Comparison of ENCODE assay signal across 1 cellular context in the genomic region with DNA sequence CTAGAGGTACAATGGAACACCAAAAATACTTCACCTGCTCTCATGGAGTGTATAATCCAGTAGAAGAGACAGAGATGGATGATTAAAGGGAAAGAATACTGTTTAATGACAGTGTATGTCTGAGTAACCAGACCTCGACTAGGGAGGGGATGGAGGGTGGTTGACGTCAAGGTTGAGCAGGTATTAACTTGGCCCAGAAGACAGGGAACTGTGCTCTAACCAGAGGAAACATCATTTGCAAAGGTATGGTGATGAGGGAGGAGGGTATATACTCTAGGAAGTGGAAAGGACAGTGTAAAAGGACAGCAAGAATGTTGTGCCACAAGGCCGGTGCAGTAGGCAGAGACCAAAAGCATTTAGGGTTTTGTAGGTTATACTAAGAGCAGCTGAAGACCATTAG.
TF ChIP-seq lines count a peak whose summit lies in the region.

No MANE protein-coding gene starts in this region.

TF ChIP-seq in SK-N-SH treated with all-trans-retinoic acid at 6 μM for 48 hours, 23 proteins besides CTCF, POLR2A, EP300 and RAD21 (continued from another document):
- TF ChIP-seq, protein P1, sequence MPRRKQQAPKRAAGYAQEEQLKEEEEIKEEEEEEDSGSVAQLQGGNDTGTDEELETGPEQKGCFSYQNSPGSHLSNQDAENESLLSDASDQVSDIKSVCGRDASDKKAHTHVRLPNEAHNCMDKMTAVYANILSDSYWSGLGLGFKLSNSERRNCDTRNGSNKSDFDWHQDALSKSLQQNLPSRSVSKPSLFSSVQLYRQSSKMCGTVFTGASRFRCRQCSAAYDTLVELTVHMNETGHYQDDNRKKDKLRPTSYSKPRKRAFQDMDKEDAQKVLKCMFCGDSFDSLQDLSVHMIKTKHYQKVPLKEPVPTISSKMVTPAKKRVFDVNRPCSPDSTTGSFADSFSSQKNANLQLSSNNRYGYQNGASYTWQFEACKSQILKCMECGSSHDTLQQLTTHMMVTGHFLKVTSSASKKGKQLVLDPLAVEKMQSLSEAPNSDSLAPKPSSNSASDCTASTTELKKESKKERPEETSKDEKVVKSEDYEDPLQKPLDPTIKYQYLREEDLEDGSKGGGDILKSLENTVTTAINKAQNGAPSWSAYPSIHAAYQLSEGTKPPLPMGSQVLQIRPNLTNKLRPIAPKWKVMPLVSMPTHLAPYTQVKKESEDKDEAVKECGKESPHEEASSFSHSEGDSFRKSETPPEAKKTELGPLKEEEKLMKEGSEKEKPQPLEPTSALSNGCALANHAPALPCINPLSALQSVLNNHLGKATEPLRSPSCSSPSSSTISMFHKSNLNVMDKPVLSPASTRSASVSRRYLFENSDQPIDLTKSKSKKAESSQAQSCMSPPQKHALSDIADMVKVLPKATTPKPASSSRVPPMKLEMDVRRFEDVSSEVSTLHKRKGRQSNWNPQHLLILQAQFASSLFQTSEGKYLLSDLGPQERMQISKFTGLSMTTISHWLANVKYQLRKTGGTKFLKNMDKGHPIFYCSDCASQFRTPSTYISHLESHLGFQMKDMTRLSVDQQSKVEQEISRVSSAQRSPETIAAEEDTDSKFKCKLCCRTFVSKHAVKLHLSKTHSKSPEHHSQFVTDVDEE (CRISPR knock-in tag; IDR thresholded peaks at IDR 0.05) = no peak
- TF ChIP-seq PPARA (CRISPR knock-in tag; IDR thresholded peaks at IDR 0.05; ENCODE audit: borderline replicate concordance) = no peak
- TF ChIP-seq TCF4 (CRISPR knock-in tag; IDR thresholded peaks at IDR 0.05; ENCODE audit: borderline replicate concordance) = no peak
- no peak for TF ChIP-seq TOX (CRISPR knock-in tag; IDR thresholded peaks at IDR 0.05; ENCODE audit: borderline replicate concordance)
- TF ChIP-seq ARNTL (CRISPR knock-in tag; IDR thresholded peaks at IDR 0.05; ENCODE audit: borderline replicate concordance, low read depth) = no peak
